Comparison of ENCODE assay signal across 21 cellular contexts in genomic region chr9:79989079-79989478, GRCh38.
DNase-seq lines count a peak whose midpoint lies in the region; ATAC-seq and TF ChIP-seq lines count a peak whose summit lies in the region.
"Had no signal": no experiment of that assay in that cellular context is flagged by ENCODE, and none has a peak within 500 bp of the region (broad histone marks: within the 10 kb centered on the region; RNA-seq: fewer than 3 reads in every experiment).

No MANE protein-coding gene starts in this region.

- no peak overlapping the region for H4K5ac ChIP-seq in mesendoderm (ENCODE audit: low read length)

- no peak overlapping the region for H3K23ac ChIP-seq in mesendoderm (ENCODE audit: low read length)

- H3K4me3 Mint-ChIP-seq in naive thymus-derived CD8-positive, alpha-beta T cell: no peak overlapping the region

- no peaks in the 10 kb centered on the region for H3K27me3 Mint-ChIP-seq in naive thymus-derived CD8-positive, alpha-beta T cell

- no peak overlapping the region for H2BK15ac ChIP-seq in mesendoderm (replicated peaks; ENCODE audit: low read depth)

- no peak overlapping the region for H3K4me3 ChIP-seq in mesendoderm (ENCODE audit: low read length)
- H3K4me3 ChIP-seq: GM12878, SJSA1 had no signal

- ATAC-seq in naive thymus-derived CD8-positive, alpha-beta T cell: no peak
- ATAC-seq: GM12878, Right ventricle myocardium inferior had no signal

- H3K27me3 ChIP-seq in mesendoderm (ENCODE audit: insufficient read depth, low read length, poor library complexity): no peaks in the 10 kb centered on the region
- H3K27me3 ChIP-seq: SJSA1 had no signal

- H2BK5ac ChIP-seq in mesendoderm (ENCODE audit: low read length): no peak overlapping the region

- no peaks in the 10 kb centered on the region for H3K79me2 ChIP-seq in mesendoderm (ENCODE audit: control insufficient read depth, insufficient read depth, low read length)

- no peaks in the 10 kb centered on the region for H3K9me3 Mint-ChIP-seq in naive thymus-derived CD8-positive, alpha-beta T cell

- no peak overlapping the region for H3K4ac ChIP-seq in mesendoderm (ENCODE audit: low read depth, low read length)

- H3K9ac ChIP-seq in mesendoderm (ENCODE audit: low read length): no peak overlapping the region

- no peak overlapping the region for H2BK120ac ChIP-seq in mesendoderm (ENCODE audit: low read depth, low read length)

- H3K18ac ChIP-seq in mesendoderm (ENCODE audit: low read length): no peak overlapping the region

- H3K36me3 ChIP-seq in mesendoderm (ENCODE audit: control insufficient read depth, insufficient read depth, low read length): no peaks in the 10 kb centered on the region
- H3K36me3 ChIP-seq: SJSA1 had no signal

- H3K79me1 ChIP-seq in mesendoderm (ENCODE audit: low read length): no peaks in the 10 kb centered on the region

- H3K36me3 Mint-ChIP-seq in naive thymus-derived CD8-positive, alpha-beta T cell: no peaks in the 10 kb centered on the region

- H4K8ac ChIP-seq in mesendoderm (ENCODE audit: low read depth, low read length): no peak overlapping the region

- H2AK5ac ChIP-seq in mesendoderm (ENCODE audit: low read length): no peak overlapping the region

- H3K4me1 ChIP-seq in mesendoderm (ENCODE audit: control insufficient read depth, low read depth, low read length): no peaks in the 10 kb centered on the region
- H3K4me1 ChIP-seq: SJSA1 had no signal

- H3K27ac ChIP-seq in VCaP (peak overlapping the region; percentile 92), mesendoderm (ENCODE audit: low read depth, low read length) (no peak overlapping the region)
- H3K27ac ChIP-seq: C4-2B, SJSA1 had no signal

- TF ChIP-seq CTCF in VCaP (conservative IDR thresholded peaks at IDR 0.05): no peak

- H3K56ac ChIP-seq in mesendoderm (ENCODE audit: low read length): no peak overlapping the region

- WGBS in mesendoderm (ENCODE audit: extremely low coverage, insufficient coverage, low lambda C conversion rate): no CpG with 5 or more reads among the region's 7 CpGs

- DNase-seq in ELF-1 (ENCODE audit: low read depth, low spot score) (peak; percentile 21), iPS-NIHi7 (ENCODE audit: extremely low spot score) (peak; percentile 22), mucosa of gallbladder (ENCODE audit: low spot score) (peak; percentile 75), mesendoderm (no peak), NCI-H2081 (lab: John Stamatoyannopoulos, UW) (no peak), COLO668 (lab: John Stamatoyannopoulos, UW; ENCODE audit: unreplicated experiment) (no peak)
- DNase-seq in naive thymus-derived CD8-positive, alpha-beta T cell: no peak
- DNase-seq: DMS79, HCEC 1CT, Karpas-422, MV-4-11, NCI-H1105 treated with DMSO at 0.1 percent for 48 hours, NCI-H2081 treated with DMSO at 0.1 percent for 48 hours, NCI-H2171 treated with DMSO at 0.1 percent for 48 hours, NCI-H524 treated with DMSO at 0.1 percent for 48 hours, OCI-M1 had no signal

- no peak overlapping the region for H3K4me2 ChIP-seq in mesendoderm (ENCODE audit: low read length)

- POLR2A ChIA-PET in naive thymus-derived CD8-positive, alpha-beta T cell (lab: Charles Lee): no interaction called here

- H3K4me1 Mint-ChIP-seq in naive thymus-derived CD8-positive, alpha-beta T cell: no peaks in the 10 kb centered on the region

- no peak overlapping the region for H3K27ac Mint-ChIP-seq in naive thymus-derived CD8-positive, alpha-beta T cell

Comparison
In these comparisons a context has a peak if more than half of its experiments do, and no peak if none do; other contexts are left out.
1. DNase-seq: peak in ELF-1 (single experiment), iPS-NIHi7 (single experiment) and mucosa of gallbladder (single experiment); none in mesendoderm (single experiment), NCI-H2081 (0 of 2), naive thymus-derived CD8-positive, alpha-beta T cell (0 of 10) and COLO668 (single experiment).